Comparison of ENCODE assay signal across 8 cellular contexts in genomic region chr6:28587011-28587745, GRCh38.
DNase-seq lines count a peak whose midpoint lies in the region; ATAC-seq and TF ChIP-seq lines count a peak whose summit lies in the region.

No MANE protein-coding gene starts in this region.

- 1 to 3% (median 1%) methylated on average over 35 to 40 of the region's 40 CpGs for WGBS in ovary, 3 donors

- H3K27me3 Mint-ChIP-seq in activated T-helper 2 cell treated with anti-CD3 and anti-CD28 coated beads, Interferon-gamma antibody, Interleukin-2, Interleukin-4, amounts not matched to agents 10 μg/mL and 5 μg/mL and 100 μg/mL, durations not matched to agents 14 hours and 24 hours and 36 hours (ENCODE audit: low read depth) = peaks cover 67% of the 10 kb centered on the region
- peaks cover 4% of the 10 kb centered on the region for H3K27me3 Mint-ChIP-seq in type B pancreatic cell

- TF ChIP-seq EP300 in ovary (IDR thresholded peaks at IDR 0.05) = no peak

- peak overlapping the region; percentile 63 for H3K4me3 ChIP-seq in AG04450 (ENCODE audit: low read depth, low read length)
- H3K4me3 ChIP-seq in ovary = peak overlapping the region; percentile 67

- DNase-seq in AG04450 (ENCODE audit: low read depth, low spot score) = no peak
- peak; percentile 89 for DNase-seq in OCI-M1 (lab: John Stamatoyannopoulos, UW)
- DNase-seq in activated T-helper 2 cell treated with anti-CD3 and anti-CD28 coated beads, Interferon-gamma antibody, Interleukin-2, Interleukin-4, amounts not matched to agents 10 μg/mL and 5 μg/mL and 100 μg/mL, durations not matched to agents 14 hours and 24 hours and 36 hours (ENCODE audit: low spot score) = peak; percentile 38
- peak; percentile 65 for DNase-seq in germinal center (ENCODE audit: low spot score)
- peak; percentile 68 to 82 (median 72) for DNase-seq in ovary
- DNase-seq in type B pancreatic cell (ENCODE audit: extremely low spot score, unreplicated experiment) = peak; percentile 80

- H3K4me3 Mint-ChIP-seq in activated T-helper 2 cell treated with anti-CD3 and anti-CD28 coated beads, Interferon-gamma antibody, Interleukin-2, Interleukin-4, amounts not matched to agents 10 μg/mL and 5 μg/mL and 100 μg/mL, durations not matched to agents 14 hours and 24 hours and 36 hours (ENCODE audit: low read depth) = peak overlapping the region; percentile 78
- peak overlapping the region; percentile 98 for H3K4me3 Mint-ChIP-seq in type B pancreatic cell

- intact Hi-C loops in activated T-helper 2 cell treated with anti-CD3 and anti-CD28 coated beads, Interferon-gamma antibody, Interleukin-2, Interleukin-4, amounts not matched to agents 10 μg/mL and 5 μg/mL and 100 μg/mL, durations not matched to agents 14 hours and 24 hours and 36 hours (cut with micrococcal nuclease) = loop anchor here (5.0 kb wide), 3 partner anchors 45 to 190 kb away; partner anchors contain the start of gene ZSCAN12
- intact Hi-C loops in ovary (cut with DNase I) = no loop called here

- no peaks in the 10 kb centered on the region for H3K36me3 ChIP-seq in ovary

- TF ChIP-seq CTCF in AG04450 (IDR thresholded peaks at IDR 0.05; ENCODE audit: low read depth, low read length) (no peak), ovary (IDR thresholded peaks at IDR 0.05) (no peak), type B pancreatic cell (conservative IDR thresholded peaks at IDR 0.05) (no peak)

- POLR2A ChIA-PET in AG04450 (lab: Yijun Ruan, JAX) = no interaction called here

- H3K36me3 Mint-ChIP-seq in activated T-helper 2 cell treated with anti-CD3 and anti-CD28 coated beads, Interferon-gamma antibody, Interleukin-2, Interleukin-4, amounts not matched to agents 10 μg/mL and 5 μg/mL and 100 μg/mL, durations not matched to agents 14 hours and 24 hours and 36 hours (ENCODE audit: low read depth) = no peaks in the 10 kb centered on the region
- H3K36me3 Mint-ChIP-seq in type B pancreatic cell = peaks cover 2% of the 10 kb centered on the region

- no peaks in the 10 kb centered on the region for H3K9me3 Mint-ChIP-seq in activated T-helper 2 cell treated with anti-CD3 and anti-CD28 coated beads, Interferon-gamma antibody, Interleukin-2, Interleukin-4, amounts not matched to agents 10 μg/mL and 5 μg/mL and 100 μg/mL, durations not matched to agents 14 hours and 24 hours and 36 hours
- no peaks in the 10 kb centered on the region for H3K9me3 Mint-ChIP-seq in type B pancreatic cell

- H3K4me1 Mint-ChIP-seq in activated T-helper 2 cell treated with anti-CD3 and anti-CD28 coated beads, Interferon-gamma antibody, Interleukin-2, Interleukin-4, amounts not matched to agents 10 μg/mL and 5 μg/mL and 100 μg/mL, durations not matched to agents 14 hours and 24 hours and 36 hours (ENCODE audit: low read depth) = peaks cover 27% of the 10 kb centered on the region
- peaks cover 48% of the 10 kb centered on the region for H3K4me1 Mint-ChIP-seq in type B pancreatic cell (ENCODE audit: unreplicated experiment)

- H3K9me3 ChIP-seq in AG04450 (ENCODE audit: control insufficient read depth, insufficient read depth, low read length) (no peaks in the 10 kb centered on the region), ovary (no peaks in the 10 kb centered on the region)

- peaks cover 10% of the 10 kb centered on the region for H3K4me1 ChIP-seq in ovary (ENCODE audit: insufficient read depth)

- peaks cover 3% of the 10 kb centered on the region for H3K27me3 ChIP-seq in AG04450 (ENCODE audit: control insufficient read depth, insufficient read depth, low read length)
- H3K27me3 ChIP-seq in ovary = no peaks in the 10 kb centered on the region

- no peak overlapping the region for H3K27ac Mint-ChIP-seq in activated T-helper 2 cell treated with anti-CD3 and anti-CD28 coated beads, Interferon-gamma antibody, Interleukin-2, Interleukin-4, amounts not matched to agents 10 μg/mL and 5 μg/mL and 100 μg/mL, durations not matched to agents 14 hours and 24 hours and 36 hours
- H3K27ac Mint-ChIP-seq in type B pancreatic cell = peak overlapping the region; percentile 91

- CTCF ChIA-PET in AG04450 (lab: Charles Lee) = no interaction called here

- ATAC-seq in HG03439 (IDR thresholded peaks at IDR 0.05; ENCODE audit: unreplicated experiment) = peak; percentile 81

- peak; percentile 67 for TF ChIP-seq POLR2A in GM19099 (IDR thresholded peaks at IDR 0.05; ENCODE audit: extremely low read depth, insufficient read length, low read depth)
- no peak for TF ChIP-seq POLR2A in ovary (IDR thresholded peaks at IDR 0.05)

- H3K27ac ChIP-seq in AG04450 (ENCODE audit: low read depth, low read length) (no peak overlapping the region), ovary (no peak overlapping the region)
